ENCODE assay signal across 29 cellular contexts in genomic region chr5:10669983-10670382, GRCh38.
"Had no signal": no experiment of that assay in that cellular context is flagged by ENCODE, and none has a peak within 500 bp of the region (broad histone marks: within the 10 kb centered on the region; RNA-seq: fewer than 3 reads in every experiment).

No MANE protein-coding gene starts in this region.

- H3K27ac ChIP-seq: brain microvascular endothelial cell, coronary artery, dorsolateral prefrontal cortex, WERI-Rb-1 had no signal

- FAIRE-seq: astrocyte, bronchial epithelial cell, frontal cortex had no signal

- DNase-seq: activated B cell treated with CpG ODN at 0.5 μM for 24 hours; activated CD4-positive, alpha-beta T cell treated with anti-CD3 and anti-CD28 coated beads for 48 hours; activated CD4-positive, alpha-beta T cell treated with anti-CD3 and anti-CD28 coated beads, Interleukin-2, amount 50 U/mL, for 1 hour; activated CD4-positive, alpha-beta T cell treated with anti-CD3 and anti-CD28 coated beads, Interleukin-2, amount 50 U/mL, for 48 hours; activated CD8-positive, alpha-beta memory T cell treated with anti-CD3 and anti-CD28 coated beads for 24 hours; activated CD8-positive, alpha-beta T cell treated with anti-CD3 and anti-CD28 coated beads for 36 hours; activated effector memory CD4-positive, alpha-beta T cell treated with Interleukin-2 at 50 U/mL for 16 hours; activated gamma-delta T cell treated with Interleukin-2 at 50 U/mL for 16 hours; activated naive CD4-positive, alpha-beta T cell treated with anti-CD3 and anti-CD28 coated beads, Interleukin-2, amount 50 U/mL, for 16 hours; activated naive CD4-positive, alpha-beta T cell treated with Interleukin-2 at 50 U/mL for 16 hours; activated T-cell treated with anti-CD3 and anti-CD28 coated beads, Interleukin-2, amount 50 U/mL, for 4 hours; amniotic stem cell; anterior cingulate cortex; brain microvascular endothelial cell; dorsolateral prefrontal cortex; effector memory CD4-positive, alpha-beta T cell; endodermal cell; foreskin fibroblast; head of caudate nucleus; T-helper 17 cell; T1000; WERI-Rb-1 had no signal

- ATAC-seq: activated CD4-positive, CD25-positive, alpha-beta regulatory T cell treated with anti-CD3 and anti-CD28 coated beads, Interleukin-2, amount 50 U/mL, for 24 hours; activated CD8-positive, alpha-beta T cell treated with anti-CD3 and anti-CD28 coated beads for 36 hours; activated T-cell treated with anti-CD3 and anti-CD28 coated beads, Interleukin-2, amount 50 U/mL, for 4 hours; activated T-helper 17 cell treated with anti-CD3 and anti-CD28 coated beads, Interleukin-2, amount 50 U/mL, for 72 hours; esophagus mucosa; T-helper 17 cell had no signal

- H3K4me3 ChIP-seq: coronary artery, dorsolateral prefrontal cortex had no signal

- H3K36me3 ChIP-seq: brain microvascular endothelial cell, WERI-Rb-1 had no signal

- H3K27me3 ChIP-seq: brain microvascular endothelial cell, dorsolateral prefrontal cortex had no signal
